Comparison of ENCODE assay signal across 19 cellular contexts in genomic region chr6:147787407-147787806, GRCh38.
DNase-seq lines count a peak whose midpoint lies in the region; ATAC-seq and TF ChIP-seq lines count a peak whose summit lies in the region.
"Had no signal": no experiment of that assay in that cellular context is flagged by ENCODE, and none has a peak within 500 bp of the region (broad histone marks: within the 10 kb centered on the region; RNA-seq: fewer than 3 reads in every experiment).

No MANE protein-coding gene starts in this region.

- H3K4me3 Mint-ChIP-seq in chondrocyte (ENCODE audit: unreplicated experiment) = no peak overlapping the region
- H3K4me3 Mint-ChIP-seq in activated T-cell treated with anti-CD3 and anti-CD28 coated beads, Interleukin-2, amount 50 U/mL, for 72 hours = no peak overlapping the region

- no peak overlapping the region for H3K27ac ChIP-seq in osteoblast (ENCODE audit: low read depth, low read length)
- H3K27ac ChIP-seq in right cardiac atrium (ENCODE audit: low read length) = no peak overlapping the region
- H3K27ac ChIP-seq: BLaER1 treated with 17β-estradiol and CSF1 and Interleukin-3, amounts not matched to agents 10 nM and 100 nM; spleen; upper lobe of left lung had no signal

- peaks cover 1% of the 10 kb centered on the region for H3K4me1 Mint-ChIP-seq in chondrocyte (ENCODE audit: low read depth)
- H3K4me1 Mint-ChIP-seq in activated T-cell treated with anti-CD3 and anti-CD28 coated beads, Interleukin-2, amount 50 U/mL, for 72 hours (ENCODE audit: low read depth) = no peaks in the 10 kb centered on the region

- H3K79me2 ChIP-seq in osteoblast (ENCODE audit: insufficient read depth, low read length) = no peaks in the 10 kb centered on the region

- no peaks in the 10 kb centered on the region for H4K20me1 ChIP-seq in osteoblast (ENCODE audit: insufficient read depth, low read length)
- H4K20me1 ChIP-seq: BLaER1 treated with 17β-estradiol and CSF1 and Interleukin-3, amounts not matched to agents 10 nM and 100 nM had no signal

- no peaks in the 10 kb centered on the region for H3K36me3 ChIP-seq in osteoblast (ENCODE audit: insufficient read depth, low read length)
- H3K36me3 ChIP-seq: BLaER1 treated with 17β-estradiol and CSF1 and Interleukin-3, amounts not matched to agents 10 nM and 100 nM; spleen; upper lobe of left lung had no signal

- peaks cover 8% of the 10 kb centered on the region for H3K9me3 Mint-ChIP-seq in chondrocyte (ENCODE audit: low read depth)
- H3K9me3 Mint-ChIP-seq in activated T-cell treated with anti-CD3 and anti-CD28 coated beads, Interleukin-2, amount 50 U/mL, for 72 hours = peaks cover 3 to 4% of the 10 kb centered on the region in 2 donors

- H3K27ac Mint-ChIP-seq in chondrocyte (ENCODE audit: unreplicated experiment) = no peak overlapping the region
- H3K27ac Mint-ChIP-seq in activated T-cell treated with anti-CD3 and anti-CD28 coated beads, Interleukin-2, amount 50 U/mL, for 72 hours = no peak overlapping the region

- intact Hi-C loops in right cardiac atrium (cut with DNase I) = no loop called here

- peak; percentile 53 for TF ChIP-seq CTCF in chondrocyte (IDR thresholded peaks at IDR 0.05)
- TF ChIP-seq CTCF in osteoblast (IDR thresholded peaks at IDR 0.05; ENCODE audit: extremely low read depth, low read depth, low read length) = no peak

- no peak overlapping the region for H2AFZ ChIP-seq in osteoblast (ENCODE audit: low read length)

- no peaks in the 10 kb centered on the region for H3K36me3 Mint-ChIP-seq in chondrocyte (ENCODE audit: low read depth)
- no peaks in the 10 kb centered on the region for H3K36me3 Mint-ChIP-seq in activated T-cell treated with anti-CD3 and anti-CD28 coated beads, Interleukin-2, amount 50 U/mL, for 72 hours (ENCODE audit: insufficient read depth in 2 of 2)

- H3K9me3 ChIP-seq in osteoblast (ENCODE audit: low read depth, low read length) = no peaks in the 10 kb centered on the region
- H3K9me3 ChIP-seq in right cardiac atrium (ENCODE audit: control insufficient read depth, low read length) = no peaks in the 10 kb centered on the region
- H3K9me3 ChIP-seq: upper lobe of left lung had no signal

- no peaks in the 10 kb centered on the region for H3K27me3 Mint-ChIP-seq in chondrocyte (ENCODE audit: low read depth)
- H3K27me3 Mint-ChIP-seq in activated T-cell treated with anti-CD3 and anti-CD28 coated beads, Interleukin-2, amount 50 U/mL, for 72 hours (ENCODE audit: low read depth) = no peaks in the 10 kb centered on the region

- no peak overlapping the region for H3K4me2 ChIP-seq in osteoblast (ENCODE audit: insufficient read depth, low read length)
- H3K4me2 ChIP-seq: BLaER1 treated with 17β-estradiol and CSF1 and Interleukin-3, amounts not matched to agents 10 nM and 100 nM had no signal

- no peak for ATAC-seq in activated T-cell treated with anti-CD3 and anti-CD28 coated beads, Interleukin-2, amount 50 U/mL, for 72 hours (replicated peaks in 1 of 2)
- no peak for ATAC-seq in right cardiac atrium
- ATAC-seq: left cardiac atrium had no signal

- H3K27me3 ChIP-seq in osteoblast (ENCODE audit: insufficient read depth, low read length) = no peaks in the 10 kb centered on the region
- no peaks in the 10 kb centered on the region for H3K27me3 ChIP-seq in right cardiac atrium (ENCODE audit: control insufficient read depth, insufficient read depth)
- H3K27me3 ChIP-seq: BLaER1 treated with 17β-estradiol and CSF1 and Interleukin-3, amounts not matched to agents 10 nM and 100 nM; spleen; upper lobe of left lung had no signal

- peak in 2 of 3 experiments; percentile 5 to 54 for DNase-seq in NCI-H1417 (lab: John Stamatoyannopoulos, UW)
- no peak for DNase-seq in NCI-H1417 treated with DMSO at 0.1 percent for 48 hours (lab: John Stamatoyannopoulos, UW)
- DNase-seq in NCI-H146 treated with DMSO at 0.1 percent for 48 hours (lab: John Stamatoyannopoulos, UW; ENCODE audit: unreplicated experiment) = peak; percentile 88
- DNase-seq in chondrocyte (ENCODE audit: low spot score) = no peak
- DNase-seq in osteoblast (ENCODE audit: insufficient read length, low spot score, missing footprints) = peak; percentile 50
- no peak for DNase-seq in activated T-cell treated with anti-CD3 and anti-CD28 coated beads, Interleukin-2, amount 50 U/mL, for 72 hours
- no peak for DNase-seq in NCI-H187 treated with DMSO at 0.1 percent for 48 hours (lab: John Stamatoyannopoulos, UW)
- no peak for DNase-seq in right cardiac atrium
- DNase-seq: activated CD8-positive, alpha-beta memory T cell treated with anti-CD3 and anti-CD28 coated beads, Interleukin-2, amount 50 U/mL, for 4 hours; activated effector memory CD4-positive, alpha-beta T cell treated with Interleukin-2 at 50 U/mL for 16 hours; effector CD8-positive, alpha-beta T cell; left cardiac atrium; NCI-H2081 treated with DMSO at 0.1 percent for 48 hours; NCI-H510A; spleen; stimulated activated CD4-positive, alpha-beta T cell treated with anti-CD3 and anti-CD28 coated beads, Interleukin-4, amount 100 ng/mL, for 4 hours; SW 1271; upper lobe of left lung had no signal

- 80% methylated on average over 2 of the region's 2 CpGs for WGBS in right cardiac atrium

- H3K4me3 ChIP-seq in osteoblast (ENCODE audit: insufficient read depth, low read length) = no peak overlapping the region
- no peak overlapping the region for H3K4me3 ChIP-seq in right cardiac atrium (ENCODE audit: low read length)
- H3K4me3 ChIP-seq: BLaER1 treated with 17β-estradiol and CSF1 and Interleukin-3, amounts not matched to agents 10 nM and 100 nM; spleen; upper lobe of left lung had no signal

- H3K4me1 ChIP-seq in osteoblast (ENCODE audit: insufficient read depth, low read length) (no peaks in the 10 kb centered on the region), right cardiac atrium (ENCODE audit: control insufficient read depth, insufficient read depth, low read length) (no peaks in the 10 kb centered on the region)
- H3K4me1 ChIP-seq: BLaER1 treated with 17β-estradiol and CSF1 and Interleukin-3, amounts not matched to agents 10 nM and 100 nM; spleen; upper lobe of left lung had no signal

Comparison
In these comparisons a context has a peak if more than half of its experiments do, and no peak if none do; other contexts are left out.
1. DNase-seq: peak in NCI-H1417 (2 of 3), NCI-H146 treated with DMSO at 0.1 percent for 48 hours (single experiment) and osteoblast (single experiment); none in NCI-H1417 treated with DMSO at 0.1 percent for 48 hours (single experiment), chondrocyte (single experiment), activated T-cell treated with anti-CD3 and anti-CD28 coated beads, Interleukin-2, amount 50 U/mL, for 72 hours (0 of 2), NCI-H187 treated with DMSO at 0.1 percent for 48 hours (single experiment) and right cardiac atrium (0 of 3).